19 cellular contexts compared by ENCODE assay signal in the genomic region with DNA sequence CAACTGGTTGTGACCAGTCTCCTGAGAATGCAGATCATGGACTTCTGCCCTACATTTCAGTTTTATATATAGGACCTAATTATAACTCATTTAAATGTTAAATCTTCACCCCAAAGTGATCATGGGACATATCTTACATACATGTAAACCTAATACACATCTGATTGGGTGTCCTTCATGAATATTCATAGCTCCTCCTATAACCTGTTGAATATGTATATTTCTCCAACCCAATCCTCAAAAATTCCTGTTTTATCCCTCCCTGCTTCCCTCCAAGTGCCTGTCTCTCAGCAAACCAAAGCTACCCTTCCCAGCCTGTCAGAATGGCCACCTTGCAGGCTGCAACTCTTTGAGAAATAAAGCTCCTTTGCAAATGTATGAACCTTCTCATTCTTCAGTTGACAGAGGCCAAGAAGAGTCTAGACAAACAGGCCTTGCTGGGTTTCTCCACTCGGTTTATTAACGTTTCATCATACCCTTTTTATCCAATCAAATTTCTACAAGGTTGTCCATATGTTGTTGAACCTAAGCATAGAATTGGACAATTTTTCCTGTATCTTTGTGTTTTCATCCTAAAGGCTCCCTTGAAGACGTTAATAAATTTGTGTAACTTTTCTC.
A peak's percentile ranks its signal among the peaks of the same experiment; 100 is the strongest.
DNase-seq lines count a peak whose midpoint lies in the region; ATAC-seq, FAIRE-seq and TF ChIP-seq lines count a peak whose summit lies in the region.
"Had no signal": no experiment of that assay in that cellular context is flagged by ENCODE, and none has a peak within 500 bp of the region (broad histone marks: within the 10 kb centered on the region; RNA-seq: fewer than 3 reads in every experiment).

No MANE protein-coding gene starts in this region.

- no peak overlapping the region for H3K4ac ChIP-seq in H1 (replicated peaks; ENCODE audit: insufficient read length, low read depth, low read length)

- ATAC-seq in CD8-positive, alpha-beta T cell = no peak
- ATAC-seq in GM18867 (IDR thresholded peaks at IDR 0.05; ENCODE audit: unreplicated experiment) = no peak

- no TSS peak for BruUV-seq in A673 (replicated peaks; lab: Mats Ljungman, UMichigan)
- no TSS peak for BruUV-seq in OCI-LY7 (replicated peaks; lab: Mats Ljungman, UMichigan)

- H3K79me2 ChIP-seq in OCI-LY7 (ENCODE audit: insufficient read depth, low read depth, low read length) (peaks cover 29% of the 10 kb centered on the region), H1 (ENCODE audit: control insufficient read depth in 1 of 2, insufficient read depth in 2 of 2, low read length in 2 of 2) (no peaks in the 10 kb centered on the region)

- no peak overlapping the region for H2BK15ac ChIP-seq in H1 (ENCODE audit: low read length)

- DNase-seq in A673 (ENCODE audit: low spot score) = no peak
- DNase-seq in CD8-positive, alpha-beta T cell = no peak
- DNase-seq in OCI-LY7 (ENCODE audit: low spot score) = peak; percentile 62
- DNase-seq in H1 (ENCODE audit: low read depth in 1 of 2, low spot score in 2 of 2) = no peak
- DNase-seq in thyroid gland = no peak
- no peak for DNase-seq in GF-D8 (lab: John Stamatoyannopoulos, UW)
- no peak for DNase-seq in mucosa of gallbladder (ENCODE audit: low spot score)
- DNase-seq: foreskin fibroblast, GDM1, MM.1S, NCI-H1930, NCI-H345, RPMI8226 had no signal

- H4K5ac ChIP-seq in H1 (ENCODE audit: insufficient read length, low read depth, low read length) = no peak overlapping the region

- H4K8ac ChIP-seq in H1 (ENCODE audit: extremely low read depth, insufficient read depth, low read length) = no peak overlapping the region

- CTCF ChIA-PET in A673 (lab: Charles Lee) = interaction anchor here (0.7 kb wide), 1 partner anchor 251 kb away, joined by 3 read pairs; no protein-coding TSS in a partner anchor
- CTCF ChIA-PET in CD8-positive, alpha-beta T cell (lab: Charles Lee) = interaction anchor here (0.8 to 1.0 kb wide), 3 partner anchors 14 to 30 kb away, joined by 3 to 5 read pairs (median 3); a partner anchor contains a TSS
- CTCF ChIA-PET in OCI-LY7 (lab: Charles Lee; ENCODE audit: unreplicated experiment) = no interaction called here
- CTCF ChIA-PET in H1 (lab: Charles Lee; ENCODE audit: partially characterized antibody) = interaction anchor here (0.6 to 1.1 kb wide), 2 partner anchors 13 to 39 kb away, joined by 3 read pairs; no protein-coding TSS in a partner anchor

- no peak for TF ChIP-seq RAD21 in H1 (IDR thresholded peaks at IDR 0.05 in 1 of 2, conservative IDR thresholded peaks at IDR 0.05 in 1 of 2; ENCODE audit: low read depth in 2 of 2, low read length in 2 of 2)

- H3K27ac Mint-ChIP-seq in CD8-positive, alpha-beta T cell = peak overlapping the region; percentile 74

- H3K4me3 Mint-ChIP-seq in CD8-positive, alpha-beta T cell = no peak overlapping the region

- peaks cover 14% of the 10 kb centered on the region for H3K23me2 ChIP-seq in H1 (ENCODE audit: low read depth, low read length)

- no peaks in the 10 kb centered on the region for H3K9me3 Mint-ChIP-seq in CD8-positive, alpha-beta T cell

- no peak overlapping the region for H3K9ac ChIP-seq in H1 (replicated peaks in 1 of 4; ENCODE audit: extremely low read depth in 1 of 4, low read depth in 3 of 4, low read length in 3 of 4)

- FAIRE-seq in H1 (lab: Jason Lieb, UNC) = no peak
- FAIRE-seq: D721Med, endothelial cell of umbilical vein, GM12892 had no signal

- H2BK5ac ChIP-seq in H1 (ENCODE audit: low read depth, low read length) = peak overlapping the region; percentile 75; the same call in 1 of the 2 replicates

- no peaks in the 10 kb centered on the region for H3K36me3 Mint-ChIP-seq in CD8-positive, alpha-beta T cell

- H2AFZ ChIP-seq in OCI-LY7 (ENCODE audit: low read length) (peak overlapping the region; percentile 63), H1 (ENCODE audit: low read length) (no peak overlapping the region)

- H3K27me3 Mint-ChIP-seq in CD8-positive, alpha-beta T cell (ENCODE audit: low read depth) = no peaks in the 10 kb centered on the region

- no peak overlapping the region for H3K23ac ChIP-seq in H1 (ENCODE audit: insufficient read length)

- H3K9me3 ChIP-seq in A673 (ENCODE audit: low read depth, low read length, poor library complexity, severe bottlenecking) (no peaks in the 10 kb centered on the region), OCI-LY7 (ENCODE audit: low read length) (peaks cover 4% of the 10 kb centered on the region; the same call in 1 of the 2 replicates), H1 (ENCODE audit: insufficient read depth in 2 of 2, low read depth in 1 of 2, low read length in 1 of 2) (no peaks in the 10 kb centered on the region), thyroid gland (no peaks in the 10 kb centered on the region)
- no peaks in the 10 kb centered on the region for H3K9me3 ChIP-seq in CD8-positive, alpha-beta T cell (ENCODE audit: low read length)
- H3K9me3 ChIP-seq: suprapubic skin had no signal

- H3K4me1 ChIP-seq in A673 (ENCODE audit: insufficient read depth, low read length, poor library complexity, severe bottlenecking) (peaks cover 14% of the 10 kb centered on the region), OCI-LY7 (ENCODE audit: insufficient read depth, low read length, poor library complexity, severe bottlenecking) (peaks cover 67% of the 10 kb centered on the region), H1 (replicated peaks in 1 of 4; ENCODE audit: control insufficient read depth in 3 of 4, insufficient read depth in 4 of 4, low read length in 3 of 4) (peaks cover 0 to 3% (median 1%) of the 10 kb centered on the region in 4 experiments; a peak in 5 of 7 replicates), thyroid gland (peaks cover 5 to 11% of the 10 kb centered on the region in 2 donors)
- H3K4me1 ChIP-seq in CD8-positive, alpha-beta T cell (ENCODE audit: insufficient read depth, low read length) = peaks cover 36% of the 10 kb centered on the region

- H3K27ac ChIP-seq in A673 (ENCODE audit: low read depth, low read length, poor library complexity, severe bottlenecking) = peak overlapping the region; percentile 8
- no peak overlapping the region for H3K27ac ChIP-seq in CD8-positive, alpha-beta T cell (ENCODE audit: low read depth, low read length)
- H3K27ac ChIP-seq in OCI-LY7 (ENCODE audit: low read depth, low read length, poor library complexity, severe bottlenecking) = peak overlapping the region; percentile 99
- H3K27ac ChIP-seq in H1 (ENCODE audit: low read depth, low read length) = no peak overlapping the region
- no peak overlapping the region for H3K27ac ChIP-seq in thyroid gland
- H3K27ac ChIP-seq: neutrophil, suprapubic skin had no signal

- no peaks in the 10 kb centered on the region for H3K79me1 ChIP-seq in H1 (ENCODE audit: low read depth, low read length)

- no peak overlapping the region for H3K14ac ChIP-seq in H1 (ENCODE audit: insufficient read length)

- no peak for TF ChIP-seq EP300 in H1 (IDR thresholded peaks at IDR 0.05; ENCODE audit: borderline replicate concordance in 1 of 2, low read depth in 2 of 2, low read length in 2 of 2)

- TF ChIP-seq POLR2A in H1 (IDR thresholded peaks at IDR 0.05; ENCODE audit: control extremely low read depth in 1 of 2, low read depth in 2 of 2, low read length in 2 of 2) (no peak), thyroid gland (IDR thresholded peaks at IDR 0.05) (no peak)

- H3K27me3 ChIP-seq in A673 (replicated peaks; ENCODE audit: insufficient read depth, low read depth, low read length, poor library complexity) (no peaks in the 10 kb centered on the region), H1 (replicated peaks in 1 of 4; ENCODE audit: control insufficient read depth in 3 of 4, extremely low read depth in 1 of 4, insufficient read depth in 3 of 4, low read length in 3 of 4) (no peaks in the 10 kb centered on the region), thyroid gland (peaks cover 2% of the 10 kb centered on the region)
- no peaks in the 10 kb centered on the region for H3K27me3 ChIP-seq in CD8-positive, alpha-beta T cell (ENCODE audit: insufficient read depth, low read length)

- H2BK20ac ChIP-seq in H1 (ENCODE audit: low read length) = peak overlapping the region; percentile 35; the same call in 1 of the 2 replicates

- TF ChIP-seq CTCF in A673 (conservative IDR thresholded peaks at IDR 0.05; ENCODE audit: low read depth, low read length) (no peak), OCI-LY7 (conservative IDR thresholded peaks at IDR 0.05; ENCODE audit: low read length) (no peak), H1 (IDR thresholded peaks at IDR 0.05; ENCODE audit: control extremely low read depth in 1 of 3, insufficient read depth in 1 of 3, low read depth in 1 of 3, low read length in 3 of 3) (no peak), thyroid gland (IDR thresholded peaks at IDR 0.05) (no peak)
- TF ChIP-seq CTCF in CD8-positive, alpha-beta T cell (IDR thresholded peaks at IDR 0.05) = no peak

- H4K20me1 ChIP-seq in OCI-LY7 (ENCODE audit: insufficient read depth, low read length) = no peaks in the 10 kb centered on the region
- peaks cover 0 to 2% of the 10 kb centered on the region in 2 experiments for H4K20me1 ChIP-seq in H1 (replicated peaks in 1 of 2; ENCODE audit: control insufficient read depth in 1 of 2, insufficient read depth in 2 of 2, low read length in 2 of 2)

- H3K4me2 ChIP-seq in OCI-LY7 (ENCODE audit: low read length) (peak overlapping the region; percentile 95), H1 (ENCODE audit: insufficient read depth in 1 of 2, low read depth in 2 of 2, low read length in 2 of 2) (peak overlapping the region; percentile 3 to 8; a peak in 2 of 4 replicates)

- H2AK5ac ChIP-seq in H1 (ENCODE audit: low read depth, low read length) = no peak overlapping the region

- POLR2A ChIA-PET in A673 (lab: Charles Lee; ENCODE audit: low non-redundant PET) = no interaction called here
- POLR2A ChIA-PET in CD8-positive, alpha-beta T cell (lab: Charles Lee) = interaction anchor here (0.6 to 7.6 kb wide), 7 partner anchors 14 to 1195 kb away, joined by 3 to 136 read pairs (median 6); a partner anchor contains a TSS
- POLR2A ChIA-PET in OCI-LY7 (lab: Charles Lee) = interaction anchor here (0.6 to 3.8 kb wide), 20 partner anchors 8 to 929 kb away, joined by 3 to 75 read pairs (median 4); a partner anchor contains a TSS
- POLR2A ChIA-PET in H1 (lab: Charles Lee; ENCODE audit: partially characterized antibody) = interaction anchor here (0.7 to 40.4 kb wide), 20 partner anchors 8 to 1650 kb away, joined by 3 to 2731 read pairs (median 4); a partner anchor contains a TSS

- H2BK120ac ChIP-seq in H1 (replicated peaks; ENCODE audit: low read depth, low read length) = no peak overlapping the region

- no peak overlapping the region for H4K91ac ChIP-seq in H1 (replicated peaks; ENCODE audit: insufficient read length, low read length)

- intact Hi-C loops in A673 (cut with micrococcal nuclease; ENCODE audit: unreplicated experiment) = no loop called here
- intact Hi-C loops in CD8-positive, alpha-beta T cell (cut with DNase I, micrococcal nuclease) = no loop called here
- intact Hi-C loops in OCI-LY7 (cut with micrococcal nuclease; ENCODE audit: unreplicated experiment) = no loop called here
- intact Hi-C loops in thyroid gland (cut with DNase I) = no loop called here

- H3K36me3 ChIP-seq in A673 (ENCODE audit: insufficient read depth, low read length, poor library complexity, severe bottlenecking) = peaks cover 8% of the 10 kb centered on the region
- no peaks in the 10 kb centered on the region for H3K36me3 ChIP-seq in CD8-positive, alpha-beta T cell (ENCODE audit: insufficient read depth, low read length)
- peaks cover 12% of the 10 kb centered on the region; the same call in 1 of the 2 replicates for H3K36me3 ChIP-seq in OCI-LY7 (ENCODE audit: insufficient read depth, low read length)
- no peaks in the 10 kb centered on the region for H3K36me3 ChIP-seq in H1 (ENCODE audit: control insufficient read depth in 2 of 4, insufficient read depth in 4 of 4, low read length in 3 of 4)
- no peaks in the 10 kb centered on the region for H3K36me3 ChIP-seq in thyroid gland
- H3K36me3 ChIP-seq: neutrophil, suprapubic skin had no signal

- H3K4me1 Mint-ChIP-seq in CD8-positive, alpha-beta T cell (ENCODE audit: low read depth) = peaks cover 19% of the 10 kb centered on the region

- H2BK12ac ChIP-seq in H1 (ENCODE audit: low read depth, low read length) = peak overlapping the region; percentile 28

- no peak overlapping the region for H3K4me3 ChIP-seq in A673 (ENCODE audit: low read depth, low read length, poor library complexity, severe bottlenecking)
- H3K4me3 ChIP-seq in CD8-positive, alpha-beta T cell (ENCODE audit: low read depth, low read length) = no peak overlapping the region
- H3K4me3 ChIP-seq in OCI-LY7 (ENCODE audit: low read depth, low read length, poor library complexity, severe bottlenecking) = peak overlapping the region; percentile 79
- no peak overlapping the region for H3K4me3 ChIP-seq in H1 (ENCODE audit: extremely low read depth in 1 of 4, insufficient read depth in 2 of 4, low read depth in 3 of 4, low read length in 4 of 4)
- no peak overlapping the region for H3K4me3 ChIP-seq in thyroid gland (replicated peaks in 1 of 3)
- H3K4me3 ChIP-seq: suprapubic skin had no signal

- H3K9me2 ChIP-seq in OCI-LY7 (ENCODE audit: insufficient read depth, low read length) = no peaks in the 10 kb centered on the region

- H3K56ac ChIP-seq in H1 (replicated peaks; ENCODE audit: insufficient read length, low read depth, low read length) = no peak overlapping the region

- no peak overlapping the region for H3K18ac ChIP-seq in H1 (ENCODE audit: extremely low read depth, low read length)

- WGBS in H1 (ENCODE audit: extremely low coverage in 1 of 2, insufficient coverage in 1 of 2, insufficient read length in 1 of 2, insufficient replicate concordance in 2 of 2, low coverage in 1 of 2, low lambda C conversion rate in 2 of 2, missing lambda C conversion rate in 1 of 2), 2 experiments = 70% methylated on average over 3 of the region's 3 CpGs; no CpG with 5 or more reads in 1 of the 2 experiments
- 73 to 76% methylated on average over 3 of the region's 3 CpGs for WGBS in thyroid gland, 2 donors

Comparison
In these comparisons a context has a peak if more than half of its experiments do, and no peak if none do; other contexts are left out.
1. H3K27ac ChIP-seq: peak in A673 (single experiment) and OCI-LY7 (single experiment); none in CD8-positive, alpha-beta T cell (single experiment), H1 (single experiment) and thyroid gland (0 of 3).